9 cellular contexts compared by ENCODE assay signal in the genomic region with DNA sequence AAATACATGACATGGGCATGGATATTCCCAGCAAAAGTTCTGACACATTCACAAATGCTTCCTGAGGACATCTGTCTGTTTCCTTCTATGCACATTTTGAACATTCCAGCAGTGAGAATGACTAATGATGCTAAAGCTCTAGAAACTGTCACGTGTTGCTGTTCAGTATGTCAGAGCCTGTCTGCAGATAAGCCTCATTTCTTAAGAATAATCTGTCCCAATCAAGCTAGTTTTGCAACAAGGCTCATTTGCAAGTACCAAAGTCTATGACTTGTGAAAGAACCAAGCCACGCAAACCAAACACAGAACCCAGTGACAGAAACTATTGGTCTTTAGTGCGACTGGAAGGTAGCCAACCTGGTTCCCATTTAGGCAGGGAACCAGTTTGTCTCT.
DNase-seq lines count a peak whose midpoint lies in the region; ATAC-seq, FAIRE-seq and TF ChIP-seq lines count a peak whose summit lies in the region.
"Had no signal": no experiment of that assay in that cellular context is flagged by ENCODE, and none has a peak within 500 bp of the region (broad histone marks: within the 10 kb centered on the region; RNA-seq: fewer than 3 reads in every experiment).

No MANE protein-coding gene starts in this region.

- no peaks in the 10 kb centered on the region for H4K20me1 ChIP-seq in endothelial cell of umbilical vein (replicated peaks; ENCODE audit: control insufficient read depth, extremely low read depth, insufficient read depth, low read length)

- DNase-seq in AG08396 (ENCODE audit: low spot score): peak; percentile 58
- peak; percentile 97 for DNase-seq in MV-4-11 (lab: John Stamatoyannopoulos, UW)
- peak; percentile 91 for DNase-seq in endothelial cell of umbilical vein (ENCODE audit: low read depth, low spot score)
- no peak for DNase-seq in mucosa of descending colon
- no peak for DNase-seq in NCI-H82 treated with DMSO at 0.1 percent for 48 hours (lab: John Stamatoyannopoulos, UW; ENCODE audit: unreplicated experiment)
- DNase-seq in activated naive CD4-positive, alpha-beta T cell treated with anti-CD3 and anti-CD28 coated beads, Interleukin-2, amount 50 U/mL, for 72 hours (ENCODE audit: low spot score in 2 of 2): no peak
- no peak for DNase-seq in islet precursor cell

- H3K9me3 Mint-ChIP-seq in activated naive CD4-positive, alpha-beta T cell treated with anti-CD3 and anti-CD28 coated beads, Interleukin-2, amount 50 U/mL, for 72 hours: peaks cover 0 to 8% of the 10 kb centered on the region in 2 donors
- H3K9me3 Mint-ChIP-seq: dendritic cell treated with granulocyte-macrophage colony-stimulating factor and Interleukin-4, amounts not matched to agents 40 ng/mL and 50 ng/mL, for 4 days had no signal

- H3K4me1 ChIP-seq in endothelial cell of umbilical vein (ENCODE audit: control insufficient read depth, extremely low read depth, insufficient read depth, low read length) (peaks cover 57% of the 10 kb centered on the region), mucosa of descending colon (ENCODE audit: low read depth) (no peaks in the 10 kb centered on the region)

- BruUV-seq in endothelial cell of umbilical vein (replicated peaks; lab: Mats Ljungman, UMichigan): no TSS peak

- peak overlapping the region; percentile 83 for H3K9ac ChIP-seq in endothelial cell of umbilical vein (replicated peaks; ENCODE audit: extremely low read depth, insufficient read depth, low read length)

- no peaks in the 10 kb centered on the region for H3K27me3 ChIP-seq in endothelial cell of umbilical vein (ENCODE audit: control insufficient read depth in 2 of 2, insufficient read depth in 2 of 2, low read length in 2 of 2)

- CTCF ChIA-PET in endothelial cell of umbilical vein (lab: Charles Lee): interaction anchor here (1.0 to 3.3 kb wide), 14 partner anchors 13 to 126 kb away, joined by 3 to 25 read pairs (median 5); no protein-coding TSS in a partner anchor

- ATAC-seq in mucosa of descending colon: peak; percentile 46
- no peak for ATAC-seq in activated naive CD4-positive, alpha-beta T cell treated with anti-CD3 and anti-CD28 coated beads, Interleukin-2, amount 50 U/mL, for 72 hours
- ATAC-seq in GM18505 (IDR thresholded peaks at IDR 0.05; ENCODE audit: unreplicated experiment): no peak

- no peaks in the 10 kb centered on the region for H3K36me3 ChIP-seq in endothelial cell of umbilical vein (ENCODE audit: control insufficient read depth in 2 of 2, extremely low read depth in 1 of 2, insufficient read depth in 2 of 2, low read length in 2 of 2)
- no peaks in the 10 kb centered on the region for H3K36me3 ChIP-seq in mucosa of descending colon (ENCODE audit: low read depth)

- no peaks in the 10 kb centered on the region for H3K36me3 Mint-ChIP-seq in activated naive CD4-positive, alpha-beta T cell treated with anti-CD3 and anti-CD28 coated beads, Interleukin-2, amount 50 U/mL, for 72 hours

- H3K27ac Mint-ChIP-seq in activated naive CD4-positive, alpha-beta T cell treated with anti-CD3 and anti-CD28 coated beads, Interleukin-2, amount 50 U/mL, for 72 hours: no peak overlapping the region
- H3K27ac Mint-ChIP-seq: dendritic cell treated with granulocyte-macrophage colony-stimulating factor and Interleukin-4, amounts not matched to agents 40 ng/mL and 50 ng/mL, for 4 days had no signal

- TF ChIP-seq CTCF in endothelial cell of umbilical vein (IDR thresholded peaks at IDR 0.05; ENCODE audit: extremely low read depth in 1 of 2, insufficient read depth in 1 of 2, low read depth in 1 of 2, low read length in 2 of 2) (no peak), mucosa of descending colon (IDR thresholded peaks at IDR 0.05) (no peak)

- TF ChIP-seq POLR2A in endothelial cell of umbilical vein (IDR thresholded peaks at IDR 0.05; ENCODE audit: low read depth, low read length) (peak; percentile 63), GM18505 (IDR thresholded peaks at IDR 0.05; ENCODE audit: borderline replicate concordance, extremely low read depth, insufficient read depth, insufficient read length) (no peak)

- H3K9me3 ChIP-seq in endothelial cell of umbilical vein (replicated peaks; ENCODE audit: control insufficient read depth, insufficient read depth, low read length) (no peaks in the 10 kb centered on the region), mucosa of descending colon (no peaks in the 10 kb centered on the region)

- H3K79me2 ChIP-seq in endothelial cell of umbilical vein (ENCODE audit: control insufficient read depth, insufficient read depth, low read length): no peaks in the 10 kb centered on the region

- peak overlapping the region; percentile 52 for H3K4me2 ChIP-seq in endothelial cell of umbilical vein (ENCODE audit: insufficient read depth, low read length)

- peak overlapping the region in 1 of 3 experiments; percentile 1 for H3K4me3 ChIP-seq in endothelial cell of umbilical vein (replicated peaks in 1 of 3; ENCODE audit: insufficient read depth in 1 of 3, low read depth in 1 of 3, low read length in 3 of 3)
- H3K4me3 ChIP-seq in mucosa of descending colon: no peak overlapping the region

- no peaks in the 10 kb centered on the region for H3K9me1 ChIP-seq in endothelial cell of umbilical vein (replicated peaks; ENCODE audit: control insufficient read depth, extremely low read depth, insufficient read depth, low read length)

- peak; percentile 95 for FAIRE-seq in endothelial cell of umbilical vein (lab: Jason Lieb, UNC)

- no peak overlapping the region for H2AFZ ChIP-seq in endothelial cell of umbilical vein (ENCODE audit: low read depth, low read length)

- H3K27ac ChIP-seq in endothelial cell of umbilical vein (ENCODE audit: insufficient read depth, low read depth, low read length): peak overlapping the region; percentile 97

- POLR2A ChIA-PET in endothelial cell of umbilical vein (lab: Charles Lee): interaction anchor here (1.0 to 2.8 kb wide), 6 partner anchors 13 to 122 kb away, joined by 3 to 16 read pairs (median 6); no protein-coding TSS in a partner anchor

- intact Hi-C loops in endothelial cell of umbilical vein (cut with micrococcal nuclease): loop anchor here (1.0 kb wide), 3 partner anchors 19 to 122 kb away; no protein-coding TSS in a partner anchor
- intact Hi-C loops in mucosa of descending colon (cut with DNase I, micrococcal nuclease): no loop called here

- dilution Hi-C loops in endothelial cell of umbilical vein (cut with MboI; ENCODE audit: extremely low pct_ligation_motif_present, low sequenced_read_pairs): no loop called here

TF ChIP-seq in endothelial cell of umbilical vein, 7 proteins besides CTCF, POLR2A, EP300 and RAD21:
- peak; percentile 88 for TF ChIP-seq FOS (IDR thresholded peaks at IDR 0.05; ENCODE audit: borderline replicate concordance, insufficient read depth, low read length)
- peak; percentile 89 for TF ChIP-seq POLR2AphosphoS5 (IDR thresholded peaks at IDR 0.05; ENCODE audit: insufficient read depth, low read depth, low read length)
- TF ChIP-seq, protein P1, sequence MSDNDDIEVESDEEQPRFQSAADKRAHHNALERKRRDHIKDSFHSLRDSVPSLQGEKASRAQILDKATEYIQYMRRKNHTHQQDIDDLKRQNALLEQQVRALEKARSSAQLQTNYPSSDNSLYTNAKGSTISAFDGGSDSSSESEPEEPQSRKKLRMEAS (IDR thresholded peaks at IDR 0.05; ENCODE audit: insufficient read depth, insufficient read length): peak; percentile 96
- peak; percentile 95 for TF ChIP-seq JUN (IDR thresholded peaks at IDR 0.05; ENCODE audit: borderline replicate concordance, insufficient read depth, insufficient read length, low read depth)
- TF ChIP-seq MYC (IDR thresholded peaks at IDR 0.05; ENCODE audit: low read depth, low read length): no peak
- TF ChIP-seq EZH2 (IDR thresholded peaks at IDR 0.05; ENCODE audit: borderline replicate concordance, low read depth, low read length, severe bottlenecking): no peak
- TF ChIP-seq GATA2 (IDR thresholded peaks at IDR 0.05; ENCODE audit: insufficient read depth, insufficient read length, low read depth, low read length): no peak

Comparison
In these comparisons a context has a peak if more than half of its experiments do, and no peak if none do; other contexts are left out.
1. DNase-seq: peak in AG08396 (single experiment), MV-4-11 (single experiment) and endothelial cell of umbilical vein (single experiment); none in mucosa of descending colon (0 of 3), NCI-H82 treated with DMSO at 0.1 percent for 48 hours (single experiment), activated naive CD4-positive, alpha-beta T cell treated with anti-CD3 and anti-CD28 coated beads, Interleukin-2, amount 50 U/mL, for 72 hours (0 of 2) and islet precursor cell (single experiment).